Comparison of ENCODE assay signal across 19 cellular contexts in the genomic region with DNA sequence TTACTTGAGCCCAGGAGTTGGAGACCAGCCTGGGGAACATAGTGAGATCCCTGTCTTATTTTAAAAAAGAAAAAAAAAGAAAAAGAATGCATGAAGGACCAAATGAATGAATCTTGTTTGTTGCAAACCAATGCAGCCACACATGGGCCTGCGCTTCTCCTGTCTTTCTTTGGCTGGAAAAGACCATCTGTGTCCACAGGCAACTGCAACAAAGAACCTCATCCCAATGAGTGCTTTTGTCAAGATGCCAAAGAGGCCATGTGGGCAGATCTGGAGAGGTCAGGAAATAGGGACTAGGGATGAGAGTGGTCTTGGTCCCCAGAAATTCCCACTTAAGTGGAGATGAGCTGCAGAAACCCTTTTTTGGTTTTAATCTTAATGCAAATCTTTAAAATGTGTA. TPM values are rescaled to one million over a fixed set of nuclear protein-coding genes. Genes with fewer than 3 reads are reported as not detected.
DNase-seq lines count a peak whose midpoint lies in the region; ATAC-seq, FAIRE-seq and TF ChIP-seq lines count a peak whose summit lies in the region.
"Had no signal": no experiment of that assay in that cellular context is flagged by ENCODE, and none has a peak within 500 bp of the region (broad histone marks: within the 10 kb centered on the region; RNA-seq: fewer than 3 reads in every experiment).

No MANE protein-coding gene starts in this region.

- H3K27ac ChIP-seq in RWPE1 (peak overlapping the region; percentile 92; the same call in 1 of the 2 replicates), fibroblast of lung (ENCODE audit: insufficient read depth, low read length) (peak overlapping the region; percentile 60), kidney (ENCODE audit: low read depth in 2 of 2, low read length in 2 of 2) (no peak overlapping the region)
- H3K27ac ChIP-seq: left ventricle myocardium inferior, SK-N-MC had no signal

- DNase-seq in activated effector memory CD4-positive, alpha-beta T cell treated with anti-CD3 and anti-CD28 coated beads, Interleukin-2, amount 50 U/mL, for 16 hours = peak; percentile 16
- DNase-seq in activated effector memory CD4-positive, alpha-beta T cell treated with Interleukin-2 at 50 U/mL for 16 hours = no peak
- no peak for DNase-seq in RWPE1 (ENCODE audit: low spot score)
- DNase-seq in fibroblast of lung (ENCODE audit: low read depth in 2 of 2) = no peak
- DNase-seq in kidney = no peak
- no peak for DNase-seq in WTC11 (ENCODE audit: low spot score)
- DNase-seq in H7 = no peak
- DNase-seq: activated CD4-positive, alpha-beta T cell treated with anti-CD3 and anti-CD28 coated beads, Interleukin-2, amount 10 ng/mL, durations not matched to agents 7 days and 5 days; activated naive CD4-positive, alpha-beta T cell treated with anti-CD3 and anti-CD28 coated beads, Interleukin-2, amount 50 U/mL, for 16 hours; CD4-positive, alpha-beta memory T cell; effector CD4-positive, alpha-beta T cell; Karpas-422; left ventricle myocardium inferior; NCI-H1694; NCI-H345; stimulated activated naive CD8-positive, alpha-beta T cell treated with anti-CD3 and anti-CD28 coated beads, Interleukin-15, Interleukin-2, amounts not matched to agents 100 U/mL and 50 U/mL, for 24 hours had no signal

- H3K4me3 ChIP-seq in fibroblast of lung (replicated peaks in 1 of 4; ENCODE audit: control extremely low read depth in 1 of 4, insufficient read depth in 1 of 4, low read depth in 3 of 4, low read length in 4 of 4) (no peak overlapping the region), kidney (ENCODE audit: low read length in 2 of 2) (no peak overlapping the region), H7 (ENCODE audit: insufficient read depth, low read depth, low read length) (no peak overlapping the region)
- H3K4me3 ChIP-seq: left ventricle myocardium inferior, SK-N-MC had no signal

- H3K36me3 Mint-ChIP-seq in WTC11 = no peaks in the 10 kb centered on the region
- H3K36me3 Mint-ChIP-seq: CD4-positive, alpha-beta memory T cell had no signal

- TF ChIP-seq CTCF in RWPE1 (conservative IDR thresholded peaks at IDR 0.05; ENCODE audit: low read depth) = no peak
- no peak for TF ChIP-seq CTCF in fibroblast of lung (conservative IDR thresholded peaks at IDR 0.05 in 1 of 2, IDR thresholded peaks at IDR 0.05 in 1 of 2; ENCODE audit: low read depth in 1 of 2, low read length in 2 of 2)
- no peak for TF ChIP-seq CTCF in kidney (IDR thresholded peaks at IDR 0.05; ENCODE audit: borderline replicate concordance, extremely low read depth, insufficient read depth)
- no peak for TF ChIP-seq CTCF in WTC11 (IDR thresholded peaks at IDR 0.05)

- no peak overlapping the region for H3K4me3 Mint-ChIP-seq in WTC11
- H3K4me3 Mint-ChIP-seq: activated CD4-positive, alpha-beta T cell treated with anti-CD3 and anti-CD28 coated beads, Interleukin-2, amount 10 ng/mL, durations not matched to agents 7 days and 5 days had no signal

- H3K27me3 Mint-ChIP-seq in WTC11 (ENCODE audit: low read depth) = peaks cover 2% of the 10 kb centered on the region; the same call in 1 of the 2 replicates
- H3K27me3 Mint-ChIP-seq: CD4-positive, alpha-beta memory T cell had no signal

- no peak overlapping the region for H2AFZ ChIP-seq in fibroblast of lung (ENCODE audit: low read length)

- intact Hi-C loops in kidney (cut with DNase I) = no loop called here

- H3K9me3 Mint-ChIP-seq in WTC11 = peaks cover 7% of the 10 kb centered on the region
- H3K9me3 Mint-ChIP-seq: activated CD4-positive, alpha-beta T cell treated with anti-CD3 and anti-CD28 coated beads, Interleukin-2, amount 10 ng/mL, durations not matched to agents 7 days and 5 days; CD4-positive, alpha-beta memory T cell had no signal

- H3K79me2 ChIP-seq in fibroblast of lung (ENCODE audit: control insufficient read depth, insufficient read depth, low read length) = no peaks in the 10 kb centered on the region

- H3K9ac ChIP-seq in fibroblast of lung (ENCODE audit: insufficient read depth, low read length) (no peak overlapping the region), kidney (ENCODE audit: low read length in 2 of 2) (no peak overlapping the region)

- CTCF ChIA-PET in RWPE1 (lab: Yijun Ruan, JAX) = interaction anchor here (0.5 to 0.6 kb wide), 3 partner anchors 25 to 118 kb away, joined by 3 to 4 read pairs (median 3); no protein-coding TSS in a partner anchor
- CTCF ChIA-PET in WTC11 (lab: Charles Lee) = interaction anchor here (1.4 to 1.5 kb wide), 2 partner anchors 59 to 94 kb away, joined by 4 read pairs; no protein-coding TSS in a partner anchor

- no peaks in the 10 kb centered on the region for H3K36me3 ChIP-seq in fibroblast of lung (ENCODE audit: control insufficient read depth, insufficient read depth, low read length)
- H3K36me3 ChIP-seq in kidney (ENCODE audit: control insufficient read depth in 1 of 2, insufficient read depth in 2 of 2, low read length in 2 of 2) = no peaks in the 10 kb centered on the region
- H3K36me3 ChIP-seq in H7 (replicated peaks; ENCODE audit: control insufficient read depth, insufficient read depth, low read length) = no peaks in the 10 kb centered on the region
- H3K36me3 ChIP-seq: left ventricle myocardium inferior had no signal

- H3K4me1 Mint-ChIP-seq in WTC11 = peaks cover 6% of the 10 kb centered on the region

- no peak overlapping the region for H3K27ac Mint-ChIP-seq in WTC11
- H3K27ac Mint-ChIP-seq: activated CD4-positive, alpha-beta T cell treated with anti-CD3 and anti-CD28 coated beads, Interleukin-2, amount 10 ng/mL, durations not matched to agents 7 days and 5 days; progenitor cell of endocrine pancreas had no signal

- H3K4me1 ChIP-seq in fibroblast of lung (ENCODE audit: control insufficient read depth, extremely low read depth, insufficient read depth, low read length) (peaks cover 10% of the 10 kb centered on the region), kidney (ENCODE audit: control insufficient read depth in 1 of 2, insufficient read depth in 1 of 2, low read depth in 1 of 2, low read length in 2 of 2) (no peaks in the 10 kb centered on the region)

- no peak for FAIRE-seq in kidney (lab: Jason Lieb, UNC)

- no peaks in the 10 kb centered on the region for H3K9me3 ChIP-seq in fibroblast of lung (ENCODE audit: control insufficient read depth, insufficient read depth, low read depth, low read length)
- no peaks in the 10 kb centered on the region for H3K9me3 ChIP-seq in kidney (ENCODE audit: control insufficient read depth in 1 of 2, low read length in 2 of 2)
- H3K9me3 ChIP-seq: left ventricle myocardium inferior had no signal

- H3K27me3 ChIP-seq in fibroblast of lung (ENCODE audit: control insufficient read depth, insufficient read depth, low read length) (no peaks in the 10 kb centered on the region), H7 (ENCODE audit: control insufficient read depth, insufficient read depth, low read length) (no peaks in the 10 kb centered on the region)

- H3K4me2 ChIP-seq in fibroblast of lung (ENCODE audit: extremely low read depth, insufficient read depth, low read length) = no peak overlapping the region

- POLR2A ChIA-PET in RWPE1 (lab: Yijun Ruan, JAX; ENCODE audit: low non-redundant PET) (no interaction called here), WTC11 (lab: Charles Lee) (no interaction called here)

- ATAC-seq in GM19463 (IDR thresholded peaks at IDR 0.05; ENCODE audit: unreplicated experiment) (no peak), WTC11 (no peak)
- ATAC-seq: stimulated activated naive CD8-positive, alpha-beta T cell treated with anti-CD3 and anti-CD28 coated beads, Interleukin-15, Interleukin-2, amounts not matched to agents 100 U/mL and 50 U/mL, for 24 hours had no signal

- no peaks in the 10 kb centered on the region for H4K20me1 ChIP-seq in fibroblast of lung (ENCODE audit: control insufficient read depth, extremely low read depth, insufficient read depth, low read length)

TF ChIP-seq in WTC11, 78 proteins besides CTCF, POLR2A, EP300 and RAD21 (continues in another document):
- TF ChIP-seq, protein P1, sequence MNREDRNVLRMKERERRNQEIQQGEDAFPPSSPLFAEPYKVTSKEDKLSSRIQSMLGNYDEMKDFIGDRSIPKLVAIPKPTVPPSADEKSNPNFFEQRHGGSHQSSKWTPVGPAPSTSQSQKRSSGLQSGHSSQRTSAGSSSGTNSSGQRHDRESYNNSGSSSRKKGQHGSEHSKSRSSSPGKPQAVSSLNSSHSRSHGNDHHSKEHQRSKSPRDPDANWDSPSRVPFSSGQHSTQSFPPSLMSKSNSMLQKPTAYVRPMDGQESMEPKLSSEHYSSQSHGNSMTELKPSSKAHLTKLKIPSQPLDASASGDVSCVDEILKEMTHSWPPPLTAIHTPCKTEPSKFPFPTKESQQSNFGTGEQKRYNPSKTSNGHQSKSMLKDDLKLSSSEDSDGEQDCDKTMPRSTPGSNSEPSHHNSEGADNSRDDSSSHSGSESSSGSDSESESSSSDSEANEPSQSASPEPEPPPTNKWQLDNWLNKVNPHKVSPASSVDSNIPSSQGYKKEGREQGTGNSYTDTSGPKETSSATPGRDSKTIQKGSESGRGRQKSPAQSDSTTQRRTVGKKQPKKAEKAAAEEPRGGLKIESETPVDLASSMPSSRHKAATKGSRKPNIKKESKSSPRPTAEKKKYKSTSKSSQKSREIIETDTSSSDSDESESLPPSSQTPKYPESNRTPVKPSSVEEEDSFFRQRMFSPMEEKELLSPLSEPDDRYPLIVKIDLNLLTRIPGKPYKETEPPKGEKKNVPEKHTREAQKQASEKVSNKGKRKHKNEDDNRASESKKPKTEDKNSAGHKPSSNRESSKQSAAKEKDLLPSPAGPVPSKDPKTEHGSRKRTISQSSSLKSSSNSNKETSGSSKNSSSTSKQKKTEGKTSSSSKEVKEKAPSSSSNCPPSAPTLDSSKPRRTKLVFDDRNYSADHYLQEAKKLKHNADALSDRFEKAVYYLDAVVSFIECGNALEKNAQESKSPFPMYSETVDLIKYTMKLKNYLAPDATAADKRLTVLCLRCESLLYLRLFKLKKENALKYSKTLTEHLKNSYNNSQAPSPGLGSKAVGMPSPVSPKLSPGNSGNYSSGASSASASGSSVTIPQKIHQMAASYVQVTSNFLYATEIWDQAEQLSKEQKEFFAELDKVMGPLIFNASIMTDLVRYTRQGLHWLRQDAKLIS (CRISPR knock-in tag; IDR thresholded peaks at IDR 0.05; ENCODE audit: borderline replicate concordance) = no peak
- TF ChIP-seq FOXP1 (CRISPR knock-in tag; IDR thresholded peaks at IDR 0.05; ENCODE audit: borderline replicate concordance) (no peak), GTF2I (CRISPR knock-in tag; conservative IDR thresholded peaks at IDR 0.05) (no peak)

RNA-seq across cellular contexts. Expression of a gene that starts 49.8 kb away (rescaled TPM):
- total RNA-seq in fibroblast of lung (14.9 and 27.6 TPM in 2 replicates), kidney (23.7 TPM), WTC11 (2021) (31.4 to 55.1 TPM (median 33.1 TPM) in 3 replicates)
- polyA plus RNA-seq in fibroblast of lung (37.7 and 48.9 TPM in 2 replicates), kidney (ENCODE audit: insufficient read depth, low read depth, low replicate concordance) (9.0 TPM)
- 23.5 and 30.7 TPM in 2 replicates for polyA plus RNA-seq in fibroblast of lung (2012)
- polyA minus RNA-seq in fibroblast of lung (ENCODE audit: low replicate concordance) = 65.8 and 147 TPM in 2 replicates
- total RNA-seq in H7 (2014; rRNA removed; shearing (Covaris generic)) = 24.9 and 25.1 TPM in 2 replicates

Comparison
In these comparisons a context has a peak if more than half of its experiments do, and no peak if none do; other contexts are left out.
1. H3K27ac ChIP-seq: peak in RWPE1 (single experiment) and fibroblast of lung (single experiment); none in kidney (0 of 2).